17 cellular contexts compared by ENCODE assay signal in genomic region chr1:112988367-112988766, GRCh38.
"Had no signal": no experiment of that assay in that cellular context is flagged by ENCODE, and none has a peak within 500 bp of the region (broad histone marks: within the 10 kb centered on the region; RNA-seq: fewer than 3 reads in every experiment).

No MANE protein-coding gene starts in this region.

- H3K4me3 Mint-ChIP-seq: activated CD4-positive, alpha-beta T cell treated with anti-CD3 and anti-CD28 coated beads, Interleukin-2, amount 10 ng/mL, durations not matched to agents 7 days and 5 days; activated naive CD4-positive, alpha-beta T cell treated with anti-CD3 and anti-CD28 coated beads, Interleukin-2, amount 10 ng/mL, durations not matched to agents 7 days and 5 days; activated naive CD8-positive, alpha-beta T cell treated with anti-CD3 and anti-CD28 coated beads, Interleukin-2, amount 50 U/mL, for 24 hours; dendritic cell treated with granulocyte-macrophage colony-stimulating factor and Interleukin-4, amounts not matched to agents 40 ng/mL and 50 ng/mL, for 4 days; neural crest cell; T-helper 1 cell treated with Interleukin-12 subunit alpha and Interleukin-12 subunit beta and Interleukin-4 antibody, amounts not matched to agents 30 μg/mL and 1 μg/mL, for 36 hours had no signal

- H3K9me3 ChIP-seq: thyroid gland had no signal

- ATAC-seq: activated CD4-positive, CD25-positive, alpha-beta regulatory T cell treated with anti-CD3 and anti-CD28 coated beads, Interleukin-2, amount 50 U/mL, for 24 hours; activated naive CD8-positive, alpha-beta T cell treated with anti-CD3 and anti-CD28 coated beads, Interleukin-2, amount 50 U/mL, for 24 hours; left colon had no signal

- H3K4me1 Mint-ChIP-seq: activated naive CD4-positive, alpha-beta T cell treated with anti-CD3 and anti-CD28 coated beads, Interleukin-2, amount 10 ng/mL, durations not matched to agents 7 days and 5 days; activated naive CD8-positive, alpha-beta T cell treated with anti-CD3 and anti-CD28 coated beads, Interleukin-2, amount 50 U/mL, for 24 hours; neural crest cell had no signal

- H3K27me3 Mint-ChIP-seq: activated CD4-positive, alpha-beta T cell treated with anti-CD3 and anti-CD28 coated beads, Interleukin-2, amount 10 ng/mL, durations not matched to agents 7 days and 5 days; activated naive CD4-positive, alpha-beta T cell treated with anti-CD3 and anti-CD28 coated beads, Interleukin-2, amount 10 ng/mL, durations not matched to agents 7 days and 5 days; activated naive CD8-positive, alpha-beta T cell treated with anti-CD3 and anti-CD28 coated beads, Interleukin-2, amount 50 U/mL, for 24 hours; dendritic cell treated with granulocyte-macrophage colony-stimulating factor and Interleukin-4, amounts not matched to agents 40 ng/mL and 50 ng/mL, for 4 days had no signal

- H3K4me1 ChIP-seq: thyroid gland had no signal

- H3K9me3 Mint-ChIP-seq: activated CD4-positive, alpha-beta T cell treated with anti-CD3 and anti-CD28 coated beads, Interleukin-2, amount 10 ng/mL, durations not matched to agents 7 days and 5 days; activated naive CD4-positive, alpha-beta T cell treated with anti-CD3 and anti-CD28 coated beads, Interleukin-2, amount 10 ng/mL, durations not matched to agents 7 days and 5 days; activated naive CD8-positive, alpha-beta T cell treated with anti-CD3 and anti-CD28 coated beads, Interleukin-2, amount 50 U/mL, for 24 hours; dendritic cell treated with granulocyte-macrophage colony-stimulating factor and Interleukin-4, amounts not matched to agents 40 ng/mL and 50 ng/mL, for 4 days; neural crest cell; T-helper 1 cell treated with Interleukin-12 subunit alpha and Interleukin-12 subunit beta and Interleukin-4 antibody, amounts not matched to agents 30 μg/mL and 1 μg/mL, for 36 hours had no signal

- H3K27me3 ChIP-seq: thyroid gland had no signal

- H3K36me3 ChIP-seq: thyroid gland had no signal

- H3K27ac ChIP-seq: thyroid gland had no signal

- DNase-seq: activated CD4-positive, alpha-beta T cell treated with anti-CD3 and anti-CD28 coated beads, Interleukin-2, amount 10 ng/mL, durations not matched to agents 7 days and 5 days; activated CD8-positive, alpha-beta memory T cell treated with anti-CD3 and anti-CD28 coated beads, Interleukin-2, amount 50 U/mL, for 4 hours; activated effector memory CD4-positive, alpha-beta T cell treated with Interleukin-2 at 50 U/mL for 16 hours; activated naive CD4-positive, alpha-beta T cell treated with anti-CD3 and anti-CD28 coated beads, Interleukin-2, amount 10 ng/mL, durations not matched to agents 7 days and 5 days; activated naive CD8-positive, alpha-beta T cell treated with anti-CD3 and anti-CD28 coated beads, Interleukin-2, amount 50 U/mL, for 24 hours; activated T-cell treated with anti-CD3 and anti-CD28 coated beads, Interleukin-2, amount 50 U/mL, for 48 hours; aorta; erythroblast; left colon; stimulated activated CD4-positive, alpha-beta T cell treated with anti-CD3 and anti-CD28 coated beads, Interleukin-12 subunit alpha, Interleukin-12 subunit beta, amount 100 ng/mL, for 4 hours; stimulated activated CD4-positive, alpha-beta T cell treated with anti-CD3 and anti-CD28 coated beads, Interleukin-1b, Interleukin-23, amount 100 ng/mL, for 48 hours; stimulated activated naive CD4-positive, alpha-beta T cell treated with Interleukin-2 at 50 U/mL for 16 hours; thyroid gland had no signal

- H3K27ac Mint-ChIP-seq: activated CD4-positive, alpha-beta T cell treated with anti-CD3 and anti-CD28 coated beads, Interleukin-2, amount 10 ng/mL, durations not matched to agents 7 days and 5 days; activated naive CD4-positive, alpha-beta T cell treated with anti-CD3 and anti-CD28 coated beads, Interleukin-2, amount 10 ng/mL, durations not matched to agents 7 days and 5 days; activated naive CD8-positive, alpha-beta T cell treated with anti-CD3 and anti-CD28 coated beads, Interleukin-2, amount 50 U/mL, for 24 hours; dendritic cell treated with granulocyte-macrophage colony-stimulating factor and Interleukin-4, amounts not matched to agents 40 ng/mL and 50 ng/mL, for 4 days; T-helper 1 cell treated with Interleukin-12 subunit alpha and Interleukin-12 subunit beta and Interleukin-4 antibody, amounts not matched to agents 30 μg/mL and 1 μg/mL, for 36 hours had no signal

- H3K4me3 ChIP-seq: thyroid gland had no signal
